In the genomic region with DNA sequence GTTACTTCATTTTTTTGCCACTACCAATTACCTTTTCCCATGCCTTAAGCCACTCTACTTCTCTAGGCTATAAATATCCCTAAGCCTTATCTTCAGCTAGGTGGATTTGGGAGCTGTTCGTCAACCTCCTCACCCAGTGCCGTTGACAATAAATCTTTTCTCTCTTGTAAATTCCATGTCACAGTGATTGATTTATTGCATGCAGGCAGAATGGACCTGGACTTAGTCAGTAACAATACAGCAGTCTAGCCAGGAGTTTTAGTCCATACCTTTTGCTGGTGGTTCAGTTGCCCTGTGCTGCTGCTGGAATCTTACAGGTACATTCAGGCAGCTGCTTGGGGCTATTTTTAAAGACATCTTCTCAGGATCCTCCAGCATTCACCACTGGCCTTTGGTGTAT, we compare ENCODE assay signal across 8 cellular contexts.
"Had no signal": no experiment of that assay in that cellular context is flagged by ENCODE, and none has a peak within 500 bp of the region (broad histone marks: within the 10 kb centered on the region; RNA-seq: fewer than 3 reads in every experiment).

No MANE protein-coding gene starts in this region.

- DNase-seq: GM23248, GOT3, H7, HFFc6 had no signal

- H3K4me3 ChIP-seq: GM23248, HAP-1 had no signal

- H3K4me1 ChIP-seq: HAP-1 had no signal

- ATAC-seq: HCT116, HepG2 had no signal

- H3K9me3 ChIP-seq: HAP-1 had no signal

- H3K27ac ChIP-seq: GM23248, HL-60 had no signal

- H3K9ac ChIP-seq: GM23248 had no signal

- H3K36me3 ChIP-seq: HAP-1 had no signal

- H2AFZ ChIP-seq: GM23248 had no signal
